ENCODE assay signal across 1 cellular context in genomic region chr2:23292024-23292423, GRCh38.
TF ChIP-seq lines count a peak whose summit lies in the region.

No MANE protein-coding gene starts in this region.

TF ChIP-seq in HCT116, 20 proteins besides CTCF, POLR2A, EP300 and RAD21 (continued from another document):
- TF ChIP-seq, protein P1, sequence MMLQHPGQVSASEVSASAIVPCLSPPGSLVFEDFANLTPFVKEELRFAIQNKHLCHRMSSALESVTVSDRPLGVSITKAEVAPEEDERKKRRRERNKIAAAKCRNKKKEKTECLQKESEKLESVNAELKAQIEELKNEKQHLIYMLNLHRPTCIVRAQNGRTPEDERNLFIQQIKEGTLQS (IDR thresholded peaks at IDR 0.05): no peak
- TF ChIP-seq, protein P2, sequence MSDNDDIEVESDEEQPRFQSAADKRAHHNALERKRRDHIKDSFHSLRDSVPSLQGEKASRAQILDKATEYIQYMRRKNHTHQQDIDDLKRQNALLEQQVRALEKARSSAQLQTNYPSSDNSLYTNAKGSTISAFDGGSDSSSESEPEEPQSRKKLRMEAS (IDR thresholded peaks at IDR 0.05): no peak
- TF ChIP-seq JUND (IDR thresholded peaks at IDR 0.05): no peak
- no peak for TF ChIP-seq FOSL1 (IDR thresholded peaks at IDR 0.05; ENCODE audit: low read depth)
- TF ChIP-seq SP1 (IDR thresholded peaks at IDR 0.05; ENCODE audit: low read depth): no peak
- TF ChIP-seq EGR1 (IDR thresholded peaks at IDR 0.05; ENCODE audit: low read depth): no peak
- TF ChIP-seq SRF (IDR thresholded peaks at IDR 0.05; ENCODE audit: low read depth): no peak
- TF ChIP-seq ZFX (IDR thresholded peaks at IDR 0.05): no peak
- no peak for TF ChIP-seq ELF1 (IDR thresholded peaks at IDR 0.05; ENCODE audit: borderline replicate concordance, low read depth)
- TF ChIP-seq YY1 (IDR thresholded peaks at IDR 0.05; ENCODE audit: extremely low read depth, insufficient replicate concordance, low read depth, low read length): no peak
